15 cellular contexts compared by ENCODE assay signal in genomic region chr19:14492756-14493337, GRCh38. TPM values are rescaled to one million over a fixed set of nuclear protein-coding genes. Genes with fewer than 3 reads are reported as not detected.
A peak's percentile ranks its signal among the peaks of the same experiment; 100 is the strongest.
DNase-seq lines count a peak whose midpoint lies in the region; ATAC-seq and TF ChIP-seq lines count a peak whose summit lies in the region.
"Had no signal": no experiment of that assay in that cellular context is flagged by ENCODE, and none has a peak within 500 bp of the region (broad histone marks: within the 10 kb centered on the region; RNA-seq: fewer than 3 reads in every experiment).

No MANE protein-coding gene starts in this region.

- H3K27me3 Mint-ChIP-seq in CD4-positive, alpha-beta T cell: no peaks in the 10 kb centered on the region
- peaks cover 0 to 4% (median 0%) of the 10 kb centered on the region in 3 donors for H3K27me3 Mint-ChIP-seq in immature natural killer cell (ENCODE audit: low read depth in 3 of 3)
- peaks cover 5 to 17% (median 10%) of the 10 kb centered on the region in 3 donors for H3K27me3 Mint-ChIP-seq in CD14-positive monocyte (ENCODE audit: low read depth in 3 of 3)
- H3K27me3 Mint-ChIP-seq: activated naive CD8-positive, alpha-beta T cell treated with anti-CD3 and anti-CD28 coated beads for 36 hours had no signal

- no peaks in the 10 kb centered on the region for H3K27me3 ChIP-seq in CD4-positive, alpha-beta T cell (ENCODE audit: control insufficient read depth, insufficient read depth, low read length)
- H3K27me3 ChIP-seq in IMR-90 (ENCODE audit: control insufficient read depth, insufficient read depth, low read length): no peaks in the 10 kb centered on the region
- H3K27me3 ChIP-seq: heart right ventricle had no signal

- in situ Hi-C loops in IMR-90 (cut with MboI; ENCODE audit: low sequenced_read_pairs): no loop called here

- no peak overlapping the region for H3K4ac ChIP-seq in IMR-90 (ENCODE audit: low read depth, low read length)

- DNase-seq in CD4-positive, alpha-beta T cell: no peak
- DNase-seq in IMR-90 (no peak), immature natural killer cell (no peak), NCI-H2227 treated with DMSO at 0.1 percent for 48 hours (lab: John Stamatoyannopoulos, UW) (no peak), CD14-positive monocyte (ENCODE audit: low spot score) (no peak)
- DNase-seq: activated naive CD8-positive, alpha-beta T cell treated with anti-CD3 and anti-CD28 coated beads for 36 hours; heart right ventricle; KBM-7; NCI-H2029; stimulated activated naive CD4-positive, alpha-beta T cell; T1000 had no signal

- no peak overlapping the region for H4K5ac ChIP-seq in IMR-90 (ENCODE audit: low read depth, low read length)

- dilution Hi-C loops in IMR-90 (cut with HindIII; ENCODE audit: low sequenced_read_pairs, unreplicated experiment): no loop called here

- H3K9me1 ChIP-seq in IMR-90 (ENCODE audit: insufficient read depth, low read length): peaks cover 11% of the 10 kb centered on the region

- intact Hi-C loops in CD4-positive, alpha-beta T cell (cut with DNase I, micrococcal nuclease): loop anchor here in 1 of 2 experiments (10.0 kb wide), 1 partner anchor 192 kb away; no protein-coding TSS in a partner anchor
- intact Hi-C loops in IMR-90 (cut with micrococcal nuclease) (no loop called here), CD14-positive monocyte (cut with micrococcal nuclease) (no loop called here)

- no peak overlapping the region for H3K9ac ChIP-seq in IMR-90 (ENCODE audit: low read depth, low read length)

- no peak overlapping the region for H2BK15ac ChIP-seq in IMR-90 (ENCODE audit: low read depth, low read length)

- no peak for TF ChIP-seq CTCF in CD4-positive, alpha-beta T cell (IDR thresholded peaks at IDR 0.05)
- TF ChIP-seq CTCF in IMR-90 (conservative IDR thresholded peaks at IDR 0.05; ENCODE audit: low read depth, low read length) (no peak), CD14-positive monocyte (IDR thresholded peaks at IDR 0.05) (no peak)

- H3K27ac Mint-ChIP-seq in CD4-positive, alpha-beta T cell: no peak overlapping the region
- H3K27ac Mint-ChIP-seq in immature natural killer cell (peak overlapping the region in 5 of 6 donors; percentile 28 to 79 (median 45)), CD14-positive monocyte (no peak overlapping the region)
- H3K27ac Mint-ChIP-seq: activated naive CD8-positive, alpha-beta T cell treated with anti-CD3 and anti-CD28 coated beads for 36 hours had no signal

- H2BK5ac ChIP-seq in IMR-90 (ENCODE audit: low read depth, low read length, poor library complexity, severe bottlenecking): no peak overlapping the region

- H4K91ac ChIP-seq in IMR-90 (ENCODE audit: insufficient read depth, low read depth, low read length): no peak overlapping the region

- BruUV-seq in IMR-90 (replicated peaks; lab: Mats Ljungman, UMichigan): no TSS peak

- no peak overlapping the region for H3K4me2 ChIP-seq in IMR-90 (ENCODE audit: low read depth, low read length)

- no peak overlapping the region for H4K8ac ChIP-seq in IMR-90 (ENCODE audit: low read depth in 2 of 2, low read length in 2 of 2)

- no peak overlapping the region for H3K56ac ChIP-seq in IMR-90 (ENCODE audit: extremely low read depth, insufficient read depth, low read length)

- peaks cover 8% of the 10 kb centered on the region for H3K4me1 ChIP-seq in IMR-90 (ENCODE audit: control insufficient read depth, insufficient read depth, low read length)

- peaks cover 20 to 48% of the 10 kb centered on the region in 2 experiments for H3K79me1 ChIP-seq in IMR-90 (ENCODE audit: low read depth in 1 of 2, low read length in 2 of 2)

- 100% methylated on average over 3 of the region's 5 CpGs; no CpG with 5 or more reads in 1 of the 2 experiments for WGBS in IMR-90 (ENCODE audit: extremely low coverage in 2 of 2, insufficient read length in 1 of 2), 2 experiments

- no peaks in the 10 kb centered on the region for H3K9me3 ChIP-seq in CD4-positive, alpha-beta T cell (ENCODE audit: control insufficient read depth, low read length)
- H3K9me3 ChIP-seq in IMR-90 (ENCODE audit: control insufficient read depth, insufficient read depth, low read length): no peaks in the 10 kb centered on the region
- H3K9me3 ChIP-seq: heart right ventricle had no signal

- H2BK20ac ChIP-seq in IMR-90 (ENCODE audit: low read depth, low read length): no peak overlapping the region

- H3K9me3 Mint-ChIP-seq in CD4-positive, alpha-beta T cell: no peaks in the 10 kb centered on the region
- no peaks in the 10 kb centered on the region for H3K9me3 Mint-ChIP-seq in immature natural killer cell
- H3K9me3 Mint-ChIP-seq in CD14-positive monocyte: no peaks in the 10 kb centered on the region
- H3K9me3 Mint-ChIP-seq: activated naive CD8-positive, alpha-beta T cell treated with anti-CD3 and anti-CD28 coated beads for 36 hours had no signal

- ATAC-seq in CD4-positive, alpha-beta T cell (ENCODE audit: poor library complexity): no peak
- ATAC-seq in IMR-90 (ENCODE audit: low read depth) (no peak), GM18502 (IDR thresholded peaks at IDR 0.05; ENCODE audit: poor library complexity, unreplicated experiment) (no peak)
- ATAC-seq: activated CD4-positive, CD25-positive, alpha-beta regulatory T cell treated with anti-CD3 and anti-CD28 coated beads, Interleukin-2, amount 50 U/mL, for 24 hours; heart right ventricle had no signal

- no peak overlapping the region for H3K23ac ChIP-seq in IMR-90 (ENCODE audit: low read depth, low read length)

- H3K14ac ChIP-seq in IMR-90 (replicated peaks; ENCODE audit: low read depth, low read length): no peak overlapping the region

- POLR2A ChIA-PET in CD4-positive, alpha-beta T cell (lab: Charles Lee): no interaction called here
- POLR2A ChIA-PET in IMR-90 (lab: Charles Lee; ENCODE audit: unreplicated experiment): no interaction called here

- H2AK5ac ChIP-seq in IMR-90 (ENCODE audit: low read depth, low read length): no peak overlapping the region

- H3K18ac ChIP-seq in IMR-90 (ENCODE audit: low read depth, low read length): no peak overlapping the region

- no peak overlapping the region for H2AFZ ChIP-seq in IMR-90 (replicated peaks; ENCODE audit: low read length, poor library complexity)

- H3K36me3 Mint-ChIP-seq in CD4-positive, alpha-beta T cell (ENCODE audit: low read depth): peaks cover 39% of the 10 kb centered on the region
- H3K36me3 Mint-ChIP-seq in immature natural killer cell (peaks cover 3 to 12% (median 12%) of the 10 kb centered on the region in 3 donors), CD14-positive monocyte (peaks cover 1 to 3% of the 10 kb centered on the region in 2 donors)
- H3K36me3 Mint-ChIP-seq: activated naive CD8-positive, alpha-beta T cell treated with anti-CD3 and anti-CD28 coated beads for 36 hours had no signal

- H3K27ac ChIP-seq in CD4-positive, alpha-beta T cell (ENCODE audit: low read depth, low read length): no peak overlapping the region
- H3K27ac ChIP-seq in IMR-90 (ENCODE audit: insufficient read depth, low read length): no peak overlapping the region
- H3K27ac ChIP-seq: coronary artery, heart right ventricle, SK-N-MC had no signal

- H4K20me1 ChIP-seq in IMR-90 (ENCODE audit: insufficient read depth, low read length): peaks cover 24% of the 10 kb centered on the region

- H3K4me3 Mint-ChIP-seq in CD4-positive, alpha-beta T cell: peak overlapping the region; percentile 14
- H3K4me3 Mint-ChIP-seq in immature natural killer cell (no peak overlapping the region), CD14-positive monocyte (no peak overlapping the region)
- H3K4me3 Mint-ChIP-seq: activated naive CD8-positive, alpha-beta T cell treated with anti-CD3 and anti-CD28 coated beads for 36 hours had no signal

- peaks cover 38% of the 10 kb centered on the region for H3K4me1 Mint-ChIP-seq in CD4-positive, alpha-beta T cell (ENCODE audit: low read depth)
- H3K4me1 Mint-ChIP-seq in immature natural killer cell: peaks cover 24 to 25% of the 10 kb centered on the region in 2 donors
- peaks cover 19% of the 10 kb centered on the region for H3K4me1 Mint-ChIP-seq in CD14-positive monocyte

- no peak for TF ChIP-seq RAD21 in IMR-90 (IDR thresholded peaks at IDR 0.05; ENCODE audit: low read length)

- H2AK9ac ChIP-seq in IMR-90 (replicated peaks; ENCODE audit: low read depth, low read length, poor library complexity): peak overlapping the region; percentile 51

- H3K36me3 ChIP-seq in IMR-90 (ENCODE audit: control insufficient read depth, insufficient read depth, low read length): peaks cover 21% of the 10 kb centered on the region

- no peak for TF ChIP-seq POLR2A in IMR-90 (IDR thresholded peaks at IDR 0.05; ENCODE audit: low read depth, low read length)

- no peak overlapping the region for H2BK120ac ChIP-seq in IMR-90 (ENCODE audit: low read depth, low read length)

- CTCF ChIA-PET in CD4-positive, alpha-beta T cell (lab: Charles Lee): interaction anchor here (0.8 to 1.2 kb wide), 2 partner anchors 13 to 64 kb away, joined by 3 read pairs; no protein-coding TSS in a partner anchor
- CTCF ChIA-PET in IMR-90 (lab: Yijun Ruan, JAX): no interaction called here

- H3K4me3 ChIP-seq in IMR-90 (ENCODE audit: insufficient read depth, low read depth, low read length): no peak overlapping the region
- H3K4me3 ChIP-seq: coronary artery, heart right ventricle, SK-N-MC had no signal

RNA-seq across cellular contexts. Expression of gene GIPC1, which starts 3.1 kb away (rescaled TPM):
- total RNA-seq in CD4-positive, alpha-beta T cell: 10 to 100 TPM; 17.8 to 21.0 TPM
- total RNA-seq in IMR-90 (2012; rRNA removed): 74.2 and 77.5 TPM in 2 replicates
- 133 and 153 TPM in 2 replicates for polyA plus RNA-seq in IMR-90 (2012; rRNA removed)
- 151 and 196 TPM in 2 replicates for polyA plus RNA-seq in IMR-90 (2012; cell fraction: cytosol; rRNA removed)
- 93.4 and 205 TPM in 2 replicates for polyA plus RNA-seq in IMR-90 (2012; cell fraction: nucleus; rRNA removed; ENCODE audit: low replicate concordance)
- polyA plus RNA-seq in immature natural killer cell: 10 to 100 TPM; 42.0 to 49.0 (median 47.0) TPM
- polyA plus RNA-seq in CD14-positive monocyte: 1 to 10 TPM; 4.8 to 6.2 TPM

RNA-seq across cellular contexts. Expression of gene PTGER1, which starts 17.7 kb away (rescaled TPM):
- not detected for total RNA-seq in CD4-positive, alpha-beta T cell
- total RNA-seq in IMR-90 (2012; rRNA removed): 0.28 and 0.54 TPM in 2 replicates
- polyA plus RNA-seq in IMR-90 (2012; rRNA removed): 0.60 and 1.6 TPM in 2 replicates
- polyA plus RNA-seq in IMR-90 (2012; cell fraction: cytosol; rRNA removed): 0.90 and 2.7 TPM in 2 replicates
- 0.52 and 2.4 TPM in 2 replicates for polyA plus RNA-seq in IMR-90 (2012; cell fraction: nucleus; rRNA removed; ENCODE audit: low replicate concordance)
- polyA plus RNA-seq in immature natural killer cell: 1 to 10 TPM in 1 of 3 donors, under 1 TPM in 1, not detected in 1; 0.17 to 1.2 TPM
- polyA plus RNA-seq in CD14-positive monocyte: not detected

RNA-seq across cellular contexts. Expression of gene DNAJB1, which starts 25.4 kb away (rescaled TPM):
- 100 to 1,000 TPM; 666 to 672 TPM for total RNA-seq in CD4-positive, alpha-beta T cell
- 82.5 and 88.2 TPM in 2 replicates for total RNA-seq in IMR-90 (2012; rRNA removed)
- 91.1 and 95.4 TPM in 2 replicates for polyA plus RNA-seq in IMR-90 (2012; rRNA removed)
- polyA plus RNA-seq in IMR-90 (2012; cell fraction: cytosol; rRNA removed): 73.4 and 172 TPM in 2 replicates
- polyA plus RNA-seq in IMR-90 (2012; cell fraction: nucleus; rRNA removed; ENCODE audit: low replicate concordance): 38.3 and 63.8 TPM in 2 replicates
- 100 to 1,000 TPM; 116 to 164 (median 120) TPM for polyA plus RNA-seq in immature natural killer cell
- polyA plus RNA-seq in CD14-positive monocyte: 10 to 100 TPM; 59.3 to 70.9 TPM

RNA-seq across cellular contexts. Expression of gene TECR, which starts 36.5 kb away (rescaled TPM):
- 100 to 1,000 TPM; 217 to 232 TPM for total RNA-seq in CD4-positive, alpha-beta T cell
- total RNA-seq in IMR-90 (2012; rRNA removed): 35.8 and 46.2 TPM in 2 replicates
- polyA plus RNA-seq in IMR-90 (2012; rRNA removed): 81.2 and 102 TPM in 2 replicates
- 74.3 and 124 TPM in 2 replicates for polyA plus RNA-seq in IMR-90 (2012; cell fraction: cytosol; rRNA removed)
- 111 and 215 TPM in 2 replicates for polyA plus RNA-seq in IMR-90 (2012; cell fraction: nucleus; rRNA removed; ENCODE audit: low replicate concordance)
- 100 to 1,000 TPM; 203 to 317 (median 289) TPM for polyA plus RNA-seq in immature natural killer cell
- polyA plus RNA-seq in CD14-positive monocyte: 10 to 100 TPM; 76.7 to 79.6 TPM

RNA-seq across cellular contexts. Expression of gene PKN1, which starts 59.7 kb away (rescaled TPM):
- total RNA-seq in CD4-positive, alpha-beta T cell: 100 to 1,000 TPM; 171 TPM
- total RNA-seq in IMR-90 (2012; rRNA removed): 39.4 and 41.4 TPM in 2 replicates
- polyA plus RNA-seq in IMR-90 (2012; rRNA removed): 39.1 and 44.1 TPM in 2 replicates
- 58.6 and 63.1 TPM in 2 replicates for polyA plus RNA-seq in IMR-90 (2012; cell fraction: cytosol; rRNA removed)
- 50.6 and 92.0 TPM in 2 replicates for polyA plus RNA-seq in IMR-90 (2012; cell fraction: nucleus; rRNA removed; ENCODE audit: low replicate concordance)
- 10 to 100 TPM; 74.3 to 94.6 (median 84.7) TPM for polyA plus RNA-seq in immature natural killer cell
- polyA plus RNA-seq in CD14-positive monocyte: 10 to 100 TPM; 49.5 to 49.6 TPM

Comparison
In these comparisons a context has a peak if more than half of its experiments do, and no peak if none do; other contexts are left out.
1. H3K27ac Mint-ChIP-seq: peak in immature natural killer cell (5 of 6); none in CD4-positive, alpha-beta T cell (single experiment) and CD14-positive monocyte (0 of 7).
2. RNA of gene GIPC1, which starts 3.1 kb away (polyA plus RNA-seq): 93.4 to 205 TPM in IMR-90 and 42.0 to 49.0 TPM in immature natural killer cell; 4.8 to 6.2 TPM in CD14-positive monocyte; every median in the first group is over 4 times any median in the second.